Comparison of ENCODE assay signal across 1 cellular context in genomic region chr5:73498057-73498992, GRCh38.
TF ChIP-seq lines count a peak whose summit lies in the region.

Gene BTF3 (plus strand): TSS chr5:73498442. CDS start chr5:73498668, 226 bp downstream.

TF ChIP-seq in HepG2, 621 proteins besides CTCF, POLR2A, EP300 and RAD21 (continued from another document and continues in another):
- peak; percentile 54 for TF ChIP-seq RBM22 (optimal IDR thresholded peaks at IDR 0.05; ENCODE audit: low read length)
- peak; percentile 72; the same call in 1 of the 2 replicates for TF ChIP-seq ZNF703 (CRISPR knock-in tag; IDR thresholded peaks at IDR 0.05; ENCODE audit: borderline replicate concordance)
- peak; percentile 54; the same call in 1 of the 2 replicates for TF ChIP-seq ZNF724P (CRISPR knock-in tag; IDR thresholded peaks at IDR 0.05; ENCODE audit: borderline replicate concordance)
- peak; percentile 86 for TF ChIP-seq ZNF563 (CRISPR knock-in tag; IDR thresholded peaks at IDR 0.05)
- no peak for TF ChIP-seq ZNF329 (CRISPR knock-in tag; IDR thresholded peaks at IDR 0.05; ENCODE audit: low read depth)
- no peak; a peak in 1 of 4 replicates for TF ChIP-seq ATF4 (CRISPR knock-in tag; IDR thresholded peaks at IDR 0.05)
- TF ChIP-seq ZNF280D (CRISPR knock-in tag; IDR thresholded peaks at IDR 0.05): peak; percentile 83; the same call in 1 of the 2 replicates
- TF ChIP-seq NR1H2 (CRISPR knock-in tag; IDR thresholded peaks at IDR 0.05; ENCODE audit: borderline replicate concordance, low read depth): 0 out of 2 replicates have a peak, but pooled peaks have one; percentile 77
- TF ChIP-seq MYC (CRISPR knock-in tag; IDR thresholded peaks at IDR 0.05; ENCODE audit: borderline replicate concordance): peak; percentile 92
- peak; percentile 1; the same call in 1 of the 2 replicates for TF ChIP-seq ARHGAP35 (CRISPR knock-in tag; IDR thresholded peaks at IDR 0.05; ENCODE audit: borderline replicate concordance)
- TF ChIP-seq PBX2 (CRISPR knock-in tag; IDR thresholded peaks at IDR 0.05): no peak
- TF ChIP-seq TCF12 (IDR thresholded peaks at IDR 0.05): no peak
- no peak for TF ChIP-seq TCF12 (CRISPR knock-in tag; IDR thresholded peaks at IDR 0.05)
- TF ChIP-seq SNAPC4 (CRISPR knock-in tag; IDR thresholded peaks at IDR 0.05): no peak
- TF ChIP-seq MTERF4 (CRISPR knock-in tag; IDR thresholded peaks at IDR 0.05): peak; percentile 2; the same call in 1 of the 2 replicates
- TF ChIP-seq ZNF547 (CRISPR knock-in tag; IDR thresholded peaks at IDR 0.05): 0 out of 2 replicates have a peak, but pooled peaks have one; percentile 81
- 0 out of 2 replicates have a peak, but pooled peaks have one; percentile 13 for TF ChIP-seq ZNF800 (CRISPR knock-in tag; IDR thresholded peaks at IDR 0.05)
- peak; percentile 92 for TF ChIP-seq ZNF501 (CRISPR knock-in tag; IDR thresholded peaks at IDR 0.05)
- no peak for TF ChIP-seq HHEX (CRISPR knock-in tag; IDR thresholded peaks at IDR 0.05)
- no peak; the same call in 1 of the 2 replicates for TF ChIP-seq ZBTB10 (CRISPR knock-in tag; IDR thresholded peaks at IDR 0.05; ENCODE audit: borderline replicate concordance)
- no peak for TF ChIP-seq ZNF281 (CRISPR knock-in tag; IDR thresholded peaks at IDR 0.05; ENCODE audit: borderline replicate concordance)
- TF ChIP-seq ZNF101 (CRISPR knock-in tag; IDR thresholded peaks at IDR 0.05; ENCODE audit: borderline replicate concordance, low read depth): peak; percentile 71; the same call in 1 of the 2 replicates
- no peak for TF ChIP-seq SMC3 (IDR thresholded peaks at IDR 0.05; ENCODE audit: low read length)
- TF ChIP-seq SP4 (CRISPR knock-in tag; IDR thresholded peaks at IDR 0.05): 0 out of 2 replicates have a peak, but pooled peaks have one; percentile 44
- TF ChIP-seq FOXO1 (CRISPR knock-in tag; IDR thresholded peaks at IDR 0.05): 0 out of 2 replicates have a peak, but pooled peaks have one; percentile 8
- no peak for TF ChIP-seq SP140L (CRISPR knock-in tag; IDR thresholded peaks at IDR 0.05; ENCODE audit: borderline replicate concordance)
- no peak for TF ChIP-seq ZNF468 (CRISPR knock-in tag; IDR thresholded peaks at IDR 0.05)
- peak; percentile 87 for TF ChIP-seq KDM5A (IDR thresholded peaks at IDR 0.05; ENCODE audit: borderline replicate concordance, low read length)
- no peak for TF ChIP-seq ZFP36 (IDR thresholded peaks at IDR 0.05; ENCODE audit: borderline replicate concordance, low read depth, low read length, partially characterized antibody)
- TF ChIP-seq HIC2 (CRISPR knock-in tag; IDR thresholded peaks at IDR 0.05; ENCODE audit: low read depth): no peak
- TF ChIP-seq ZSCAN12 (CRISPR knock-in tag; IDR thresholded peaks at IDR 0.05): 0 out of 2 replicates have a peak, but pooled peaks have one; percentile 61
- TF ChIP-seq SRSF9 (IDR thresholded peaks at IDR 0.05; ENCODE audit: borderline replicate concordance, insufficient read depth, low read depth, low read length, poor library complexity, severe bottlenecking): no peak
